ENCODE assay signal across 13 cellular contexts in genomic region chr20:52031206-52031573, GRCh38.
DNase-seq lines count a peak whose midpoint lies in the region; ATAC-seq and TF ChIP-seq lines count a peak whose summit lies in the region.
"Had no signal": no experiment of that assay in that cellular context is flagged by ENCODE, and none has a peak within 500 bp of the region (broad histone marks: within the 10 kb centered on the region; RNA-seq: fewer than 3 reads in every experiment).

No MANE protein-coding gene starts in this region.

- H3K4me1 ChIP-seq in HUES6 (ENCODE audit: control insufficient read depth, insufficient read depth, low read length): peaks cover 13% of the 10 kb centered on the region
- no peaks in the 10 kb centered on the region for H3K4me1 ChIP-seq in upper lobe of right lung

- no peaks in the 10 kb centered on the region for H3K27me3 Mint-ChIP-seq in effector memory CD8-positive, alpha-beta T cell
- no peaks in the 10 kb centered on the region for H3K27me3 Mint-ChIP-seq in progenitor cell of endocrine pancreas
- H3K27me3 Mint-ChIP-seq in activated naive CD4-positive, alpha-beta T cell treated with anti-CD3 and anti-CD28 coated beads for 36 hours (ENCODE audit: low read depth): no peaks in the 10 kb centered on the region
- H3K27me3 Mint-ChIP-seq: activated CD4-positive, alpha-beta T cell treated with anti-CD3 and anti-CD28 coated beads, Interleukin-2, amount 10 ng/mL, durations not matched to agents 7 days and 5 days had no signal

- DNase-seq in NCI-H146 (lab: John Stamatoyannopoulos, UW) (peak; percentile 14), NCI-H146 treated with DMSO at 0.1 percent for 48 hours (lab: John Stamatoyannopoulos, UW; ENCODE audit: unreplicated experiment) (no peak), progenitor cell of endocrine pancreas (ENCODE audit: low spot score, unreplicated experiment) (no peak), cerebellum (ENCODE audit: low spot score) (no peak), upper lobe of right lung (no peak)
- DNase-seq in effector memory CD8-positive, alpha-beta T cell: no peak
- DNase-seq in activated naive CD4-positive, alpha-beta T cell treated with anti-CD3 and anti-CD28 coated beads for 36 hours: no peak
- DNase-seq: hippocampal formation, NCI-H345 had no signal

- no peaks in the 10 kb centered on the region for H3K27me3 ChIP-seq in HUES6 (ENCODE audit: control insufficient read depth, insufficient read depth, low read length)
- H3K27me3 ChIP-seq in upper lobe of right lung: no peaks in the 10 kb centered on the region

- no peak overlapping the region for H3K9ac ChIP-seq in HUES6 (ENCODE audit: low read length)

- H3K4me3 ChIP-seq in HUES6 (ENCODE audit: low read depth, low read length) (no peak overlapping the region), upper lobe of right lung (no peak overlapping the region)

- H3K27ac Mint-ChIP-seq in effector memory CD8-positive, alpha-beta T cell: peak overlapping the region; percentile 85 to 95
- H3K27ac Mint-ChIP-seq in progenitor cell of endocrine pancreas: peak overlapping the region; percentile 84
- no peak overlapping the region for H3K27ac Mint-ChIP-seq in activated naive CD4-positive, alpha-beta T cell treated with anti-CD3 and anti-CD28 coated beads for 36 hours
- H3K27ac Mint-ChIP-seq: activated CD4-positive, alpha-beta T cell treated with anti-CD3 and anti-CD28 coated beads, Interleukin-2, amount 10 ng/mL, durations not matched to agents 7 days and 5 days had no signal

- H3K36me3 Mint-ChIP-seq in effector memory CD8-positive, alpha-beta T cell (ENCODE audit: insufficient read depth): no peaks in the 10 kb centered on the region
- no peaks in the 10 kb centered on the region for H3K36me3 Mint-ChIP-seq in progenitor cell of endocrine pancreas (ENCODE audit: insufficient read depth)
- H3K36me3 Mint-ChIP-seq in activated naive CD4-positive, alpha-beta T cell treated with anti-CD3 and anti-CD28 coated beads for 36 hours (ENCODE audit: low read depth): no peaks in the 10 kb centered on the region

- no peak for ATAC-seq in effector memory CD8-positive, alpha-beta T cell (replicated peaks)
- ATAC-seq in upper lobe of right lung: no peak
- ATAC-seq: left lobe of liver had no signal

- TF ChIP-seq CTCF in progenitor cell of endocrine pancreas (IDR thresholded peaks at IDR 0.05; ENCODE audit: unreplicated experiment): no peak
- TF ChIP-seq CTCF in upper lobe of right lung (IDR thresholded peaks at IDR 0.05): no peak

- intact Hi-C loops in activated naive CD4-positive, alpha-beta T cell treated with anti-CD3 and anti-CD28 coated beads for 36 hours (cut with micrococcal nuclease): no loop called here
- intact Hi-C loops in upper lobe of right lung (cut with DNase I): no loop called here

- H3K36me3 ChIP-seq in HUES6 (ENCODE audit: control insufficient read depth, insufficient read depth, low read length) (no peaks in the 10 kb centered on the region), upper lobe of right lung (no peaks in the 10 kb centered on the region)

- peak overlapping the region; percentile 33 to 67 for H3K4me3 Mint-ChIP-seq in effector memory CD8-positive, alpha-beta T cell
- H3K4me3 Mint-ChIP-seq in progenitor cell of endocrine pancreas (ENCODE audit: low read depth): no peak overlapping the region
- no peak overlapping the region for H3K4me3 Mint-ChIP-seq in activated naive CD4-positive, alpha-beta T cell treated with anti-CD3 and anti-CD28 coated beads for 36 hours
- H3K4me3 Mint-ChIP-seq: activated CD4-positive, alpha-beta T cell treated with anti-CD3 and anti-CD28 coated beads, Interleukin-2, amount 10 ng/mL, durations not matched to agents 7 days and 5 days had no signal

- H3K27ac ChIP-seq in HUES6 (ENCODE audit: low read depth, low read length) (peak overlapping the region; percentile 17; the same call in 1 of the 2 replicates), upper lobe of right lung (no peak overlapping the region)
- H3K27ac ChIP-seq: 22Rv1 had no signal

- H3K4me1 Mint-ChIP-seq in effector memory CD8-positive, alpha-beta T cell (ENCODE audit: low read depth in 2 of 2): peaks cover 19 to 26% of the 10 kb centered on the region in 2 donors
- peaks cover 20% of the 10 kb centered on the region for H3K4me1 Mint-ChIP-seq in progenitor cell of endocrine pancreas (ENCODE audit: low read depth)
- H3K4me1 Mint-ChIP-seq in activated naive CD4-positive, alpha-beta T cell treated with anti-CD3 and anti-CD28 coated beads for 36 hours (ENCODE audit: low read depth): peaks cover 10% of the 10 kb centered on the region

- H3K9me3 ChIP-seq in HUES6 (ENCODE audit: control insufficient read depth, insufficient read depth, low read depth, low read length) (no peaks in the 10 kb centered on the region), upper lobe of right lung (no peaks in the 10 kb centered on the region)

- H3K9me3 Mint-ChIP-seq in effector memory CD8-positive, alpha-beta T cell: no peaks in the 10 kb centered on the region
- no peaks in the 10 kb centered on the region for H3K9me3 Mint-ChIP-seq in progenitor cell of endocrine pancreas (ENCODE audit: low read depth)
- no peaks in the 10 kb centered on the region for H3K9me3 Mint-ChIP-seq in activated naive CD4-positive, alpha-beta T cell treated with anti-CD3 and anti-CD28 coated beads for 36 hours
- H3K9me3 Mint-ChIP-seq: activated CD4-positive, alpha-beta T cell treated with anti-CD3 and anti-CD28 coated beads, Interleukin-2, amount 10 ng/mL, durations not matched to agents 7 days and 5 days had no signal

- CTCF ChIA-PET in activated naive CD4-positive, alpha-beta T cell treated with anti-CD3 and anti-CD28 coated beads for 36 hours (lab: Charles Lee): no interaction called here

Comparison
In these comparisons a context has a peak if more than half of its experiments do, and no peak if none do; other contexts are left out.
1. H3K4me3 Mint-ChIP-seq: peak in effector memory CD8-positive, alpha-beta T cell (2 of 2); none in progenitor cell of endocrine pancreas (single experiment) and activated naive CD4-positive, alpha-beta T cell treated with anti-CD3 and anti-CD28 coated beads for 36 hours (single experiment).